ENCODE assay signal across 12 cellular contexts in genomic region chr17:27581016-27581415, GRCh38.
"Had no signal": no experiment of that assay in that cellular context is flagged by ENCODE, and none has a peak within 500 bp of the region (broad histone marks: within the 10 kb centered on the region; RNA-seq: fewer than 3 reads in every experiment).

No MANE protein-coding gene starts in this region.

- H3K27me3 ChIP-seq: cardiac muscle cell, dorsolateral prefrontal cortex, neural progenitor cell, ovary, vagina had no signal

- H3K27me3 Mint-ChIP-seq: activated CD4-positive, alpha-beta memory T cell treated with anti-CD3 and anti-CD28 coated beads for 36 hours had no signal

- H3K4me3 Mint-ChIP-seq: activated CD4-positive, alpha-beta memory T cell treated with anti-CD3 and anti-CD28 coated beads for 36 hours; neural progenitor cell had no signal

- DNase-seq: activated CD4-positive, alpha-beta memory T cell treated with anti-CD3 and anti-CD28 coated beads for 36 hours; activated CD4-positive, CD25-positive, alpha-beta regulatory T cell; activated T-cell treated with anti-CD3 and anti-CD28 coated beads, Interleukin-2, amount 50 U/mL, for 72 hours; dorsolateral prefrontal cortex; midbrain; ovary; stimulated activated CD4-positive, alpha-beta T cell treated with anti-CD3 and anti-CD28 coated beads, Interleukin-12 subunit alpha, Interleukin-12 subunit beta, amount 100 ng/mL, for 4 hours; stimulated activated CD4-positive, alpha-beta T cell treated with anti-CD3 and anti-CD28 coated beads, Interleukin-2, amount 100 ng/mL, for 24 hours had no signal

- H3K9me3 ChIP-seq: ovary, vagina had no signal

- ATAC-seq: activated T-cell treated with anti-CD3 and anti-CD28 coated beads, Interleukin-2, amount 50 U/mL, for 72 hours had no signal

- H2AFZ ChIP-seq: neural progenitor cell had no signal

- H3K27ac Mint-ChIP-seq: activated T-cell treated with anti-CD3 and anti-CD28 coated beads, Interleukin-2, amount 50 U/mL, for 72 hours; neural progenitor cell had no signal

- H3K27ac ChIP-seq: cardiac muscle cell, dorsolateral prefrontal cortex, neural progenitor cell, ovary, vagina had no signal

- H3K36me3 ChIP-seq: cardiac muscle cell, neural progenitor cell, ovary had no signal

- H3K9ac ChIP-seq: neural progenitor cell had no signal

- H3K4me2 ChIP-seq: neural progenitor cell had no signal

- H3K36me3 Mint-ChIP-seq: neural progenitor cell had no signal

- H3K9me3 Mint-ChIP-seq: activated CD4-positive, alpha-beta memory T cell treated with anti-CD3 and anti-CD28 coated beads for 36 hours; activated T-cell treated with anti-CD3 and anti-CD28 coated beads, Interleukin-2, amount 50 U/mL, for 72 hours; neural progenitor cell had no signal

- H3K4me3 ChIP-seq: cardiac muscle cell, dorsolateral prefrontal cortex, lung, neural progenitor cell, ovary, vagina had no signal
